ENCODE assay signal across 9 cellular contexts in genomic region chr2:218284106-218284811, GRCh38. TPM values are rescaled to one million over a fixed set of nuclear protein-coding genes. Genes with fewer than 3 reads are reported as not detected.
DNase-seq lines count a peak whose midpoint lies in the region; ATAC-seq and TF ChIP-seq lines count a peak whose summit lies in the region.
"Had no signal": no experiment of that assay in that cellular context is flagged by ENCODE, and none has a peak within 500 bp of the region (broad histone marks: within the 10 kb centered on the region; RNA-seq: fewer than 3 reads in every experiment).

No MANE protein-coding gene starts in this region.

- TF ChIP-seq POLR2A in gastrocnemius medialis (IDR thresholded peaks at IDR 0.05): peak in 1 of 2 donors; percentile 60

- H3K4me1 ChIP-seq in gastrocnemius medialis: peaks cover 76 to 84% of the 10 kb centered on the region in 2 donors

- no peaks in the 10 kb centered on the region for H3K9me3 Mint-ChIP-seq in activated CD8-positive, alpha-beta memory T cell treated with anti-CD3 and anti-CD28 coated beads, Interleukin-2, amount 10 ng/mL, durations not matched to agents 7 days and 5 days (ENCODE audit: low read depth)

- H3K27ac ChIP-seq in gastrocnemius medialis: peak overlapping the region; percentile 93 to 100 (median 98)

- peaks cover 57% of the 10 kb centered on the region for H3K4me1 Mint-ChIP-seq in activated CD8-positive, alpha-beta memory T cell treated with anti-CD3 and anti-CD28 coated beads, Interleukin-2, amount 10 ng/mL, durations not matched to agents 7 days and 5 days

- CTCF ChIA-PET in activated CD8-positive, alpha-beta memory T cell treated with anti-CD3 and anti-CD28 coated beads, Interleukin-2, amount 10 ng/mL, durations not matched to agents 7 days and 5 days (lab: Charles Lee): interaction anchor here (0.7 to 15.3 kb wide), 11 partner anchors 8 to 614 kb away, joined by 3 to 243 read pairs (median 6); partner anchors contain the start of genes AAMP, CATIP, CTDSP1 and PNKD

- H3K4me3 Mint-ChIP-seq in activated CD8-positive, alpha-beta memory T cell treated with anti-CD3 and anti-CD28 coated beads, Interleukin-2, amount 10 ng/mL, durations not matched to agents 7 days and 5 days: peak overlapping the region; percentile 66

- peaks cover 0 to 26% of the 10 kb centered on the region in 2 donors for H3K36me3 ChIP-seq in gastrocnemius medialis

- ATAC-seq in GM18909 (IDR thresholded peaks at IDR 0.05; ENCODE audit: poor library complexity, unreplicated experiment) (peak; percentile 30), HG03469 (IDR thresholded peaks at IDR 0.05; ENCODE audit: unreplicated experiment) (peak; percentile 42), esophagus mucosa (peak; percentile 48), gastrocnemius medialis (peak; percentile 34 to 57), HG03457 (IDR thresholded peaks at IDR 0.05; ENCODE audit: unreplicated experiment) (no peak)
- peak; percentile 64 for ATAC-seq in activated CD8-positive, alpha-beta memory T cell treated with anti-CD3 and anti-CD28 coated beads, Interleukin-2, amount 10 ng/mL, durations not matched to agents 7 days and 5 days

- no peaks in the 10 kb centered on the region for H3K27me3 Mint-ChIP-seq in activated CD8-positive, alpha-beta memory T cell treated with anti-CD3 and anti-CD28 coated beads, Interleukin-2, amount 10 ng/mL, durations not matched to agents 7 days and 5 days

- DNase-seq in activated CD8-positive, alpha-beta memory T cell treated with anti-CD3 and anti-CD28 coated beads, Interleukin-2, amount 10 ng/mL, durations not matched to agents 7 days and 5 days: peak; percentile 90
- DNase-seq in gastrocnemius medialis (peak; percentile 82 to 89), AML-193 (lab: John Stamatoyannopoulos, UW) (no peak), midbrain (lab: John Stamatoyannopoulos, UW) (no peak)

- TF ChIP-seq CTCF in gastrocnemius medialis (IDR thresholded peaks at IDR 0.05 in 4 of 5, conservative IDR thresholded peaks at IDR 0.05 in 1 of 5): no peak

- no peaks in the 10 kb centered on the region for H3K9me3 ChIP-seq in gastrocnemius medialis

- H3K27ac Mint-ChIP-seq in activated CD8-positive, alpha-beta memory T cell treated with anti-CD3 and anti-CD28 coated beads, Interleukin-2, amount 10 ng/mL, durations not matched to agents 7 days and 5 days: peak overlapping the region; percentile 98

- H3K4me3 ChIP-seq in gastrocnemius medialis: peak overlapping the region; percentile 24 to 40 (median 32)

- no peaks in the 10 kb centered on the region for H3K27me3 ChIP-seq in gastrocnemius medialis

- in situ Hi-C loops in gastrocnemius medialis (cut with MboI; ENCODE audit: low sequenced_read_pairs in 4 of 4): loop anchor here in 3 of 4 donors (25.0 kb wide), 1 partner anchor 378 kb away; the partner anchor contains the start of genes BCS1L (in 3 of the 3), RNF25 (in 3 of the 3), STK36 (in 3 of the 3) and ZNF142 (in 3 of the 3)

- intact Hi-C loops in gastrocnemius medialis (cut with DNase I; ENCODE audit: low total_unique reads): loop anchor here (2.0 to 10.0 kb wide), 5 partner anchors 13 to 1599 kb away; partner anchors contain the start of genes AAMP, DNAJB2 and PNKD

- peaks cover 9% of the 10 kb centered on the region for H3K36me3 Mint-ChIP-seq in activated CD8-positive, alpha-beta memory T cell treated with anti-CD3 and anti-CD28 coated beads, Interleukin-2, amount 10 ng/mL, durations not matched to agents 7 days and 5 days

RNA-seq across cellular contexts. Expression of gene TMBIM1, which starts 8.0 kb away (rescaled TPM):
- 10 to 100 TPM; 51.5 to 72.4 TPM for total RNA-seq in activated CD8-positive, alpha-beta memory T cell treated with anti-CD3 and anti-CD28 coated beads, Interleukin-2, amount 10 ng/mL, durations not matched to agents 7 days and 5 days
- total RNA-seq in esophagus mucosa (247 TPM), gastrocnemius medialis (100 to 1,000 TPM; 142 to 296 (median 215) TPM)

RNA-seq across cellular contexts. Expression of gene PNKD, which starts 13.9 kb away (rescaled TPM):
- total RNA-seq in activated CD8-positive, alpha-beta memory T cell treated with anti-CD3 and anti-CD28 coated beads, Interleukin-2, amount 10 ng/mL, durations not matched to agents 7 days and 5 days: 10 to 100 TPM; 37.6 to 40.7 TPM
- total RNA-seq in esophagus mucosa: 30.9 TPM
- total RNA-seq in gastrocnemius medialis: 10 to 100 TPM; 20.1 to 35.8 (median 31.9) TPM

RNA-seq across cellular contexts. Expression of gene AAMP, which starts 14.3 kb away (rescaled TPM):
- 10 to 100 TPM; 49.5 to 61.4 TPM for total RNA-seq in activated CD8-positive, alpha-beta memory T cell treated with anti-CD3 and anti-CD28 coated beads, Interleukin-2, amount 10 ng/mL, durations not matched to agents 7 days and 5 days
- total RNA-seq in esophagus mucosa (67.0 TPM), gastrocnemius medialis (100 to 1,000 TPM in 1 of 4 donors, 10 to 100 TPM in 3; 87.1 to 134 (median 96.0) TPM)

RNA-seq across cellular contexts. Expression of gene GPBAR1, which starts 23.4 kb away (rescaled TPM):
- under 1 TPM; 0.73 to 0.82 TPM for total RNA-seq in activated CD8-positive, alpha-beta memory T cell treated with anti-CD3 and anti-CD28 coated beads, Interleukin-2, amount 10 ng/mL, durations not matched to agents 7 days and 5 days
- total RNA-seq in esophagus mucosa (not detected), gastrocnemius medialis (under 1 TPM in 1 of 4 donors, not detected in 3; 0.93 TPM)
- total RNA-seq: SK-MEL-5 had no signal

Comparison
In these comparisons a context has a peak if more than half of its experiments do, and no peak if none do; other contexts are left out.
1. DNase-seq: peak in activated CD8-positive, alpha-beta memory T cell treated with anti-CD3 and anti-CD28 coated beads, Interleukin-2, amount 10 ng/mL, durations not matched to agents 7 days and 5 days (single experiment) and gastrocnemius medialis (2 of 2); none in AML-193 (0 of 2) and midbrain (single experiment).